In the genomic region with DNA sequence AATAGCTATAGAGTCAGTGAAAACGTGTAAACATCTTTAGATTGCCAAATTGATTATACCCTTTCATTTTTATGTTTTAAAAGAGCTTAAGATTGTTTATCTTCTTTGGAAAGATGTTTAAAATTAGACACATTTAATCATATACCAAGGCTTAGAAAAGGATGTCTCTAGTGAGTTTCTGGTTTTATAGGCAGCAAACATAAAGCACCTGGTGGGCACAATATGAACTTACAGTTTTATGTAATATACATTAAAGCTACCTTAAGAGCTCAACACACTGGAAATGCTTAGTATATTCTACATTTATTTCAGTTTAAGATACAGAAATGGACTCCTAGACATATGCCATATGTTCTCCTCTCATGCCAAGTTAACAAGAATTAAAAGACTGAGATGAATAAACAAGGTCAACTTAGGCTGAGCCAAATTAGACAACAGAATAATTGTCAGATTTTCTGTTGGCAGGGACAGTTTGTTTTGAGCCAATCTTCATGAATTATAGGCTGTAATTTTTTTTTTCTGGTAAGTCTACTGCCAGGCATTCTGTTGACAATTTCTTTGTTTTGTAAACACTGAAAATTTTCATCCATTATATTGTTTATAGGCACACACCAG, we compare ENCODE assay signal across 23 cellular contexts.
DNase-seq lines count a peak whose midpoint lies in the region; ATAC-seq and TF ChIP-seq lines count a peak whose summit lies in the region.
"Had no signal": no experiment of that assay in that cellular context is flagged by ENCODE, and none has a peak within 500 bp of the region (broad histone marks: within the 10 kb centered on the region; RNA-seq: fewer than 3 reads in every experiment).

No MANE protein-coding gene starts in this region.

- no peaks in the 10 kb centered on the region for H4K20me1 ChIP-seq in OCI-LY7 (ENCODE audit: insufficient read depth, low read length)

- DNase-seq in NCI-H1105 treated with DMSO at 0.1 percent for 48 hours (lab: John Stamatoyannopoulos, UW) (peak; percentile 3), NCI-H1105 (lab: John Stamatoyannopoulos, UW) (no peak), HEK293T (ENCODE audit: extremely low spot score) (peak; percentile 4), OCI-LY7 (ENCODE audit: low spot score) (no peak), pons (ENCODE audit: low spot score) (peak; percentile 3), activated T-cell treated with anti-CD3 and anti-CD28 coated beads for 4 hours (no peak)
- DNase-seq in activated CD4-positive, alpha-beta T cell treated with anti-CD3 and anti-CD28 coated beads, Interleukin-2, amount 50 U/mL, for 1 hour = no peak
- DNase-seq: activated CD4-positive, alpha-beta T cell treated with anti-CD3 and anti-CD28 coated beads for 4 hours; activated CD8-positive, alpha-beta memory T cell treated with anti-CD3 and anti-CD28 coated beads for 24 hours; amygdala; immature natural killer cell; Kasumi-1; mammary epithelial cell; mucosa of descending colon; natural killer cell; NCI-H187; RPMI8226; stimulated activated CD4-positive, alpha-beta T cell treated with anti-CD3 and anti-CD28 coated beads, Interleukin-15, amount 100 ng/mL, for 24 hours; T-helper 9 cell; trophoblast cell had no signal

- H3K79me2 ChIP-seq in OCI-LY7 (ENCODE audit: insufficient read depth, low read depth, low read length) = no peaks in the 10 kb centered on the region

- POLR2A ChIA-PET in HEK293T (lab: Yijun Ruan, JAX) (no interaction called here), OCI-LY7 (lab: Charles Lee) (no interaction called here)

- no peak overlapping the region for H3K4me3 ChIP-seq in OCI-LY7 (ENCODE audit: low read depth, low read length, poor library complexity, severe bottlenecking)
- H3K4me3 ChIP-seq: mucosa of descending colon, SJSA1 had no signal

- no peak for ATAC-seq in HG03432 (IDR thresholded peaks at IDR 0.05; ENCODE audit: unreplicated experiment)
- ATAC-seq: mucosa of descending colon; natural killer cell; stimulated activated effector memory CD8-positive, alpha-beta T cell treated with anti-CD3 and anti-CD28 coated beads, Interleukin-12 subunit alpha, Interleukin-12 subunit beta, amount 100 ng/mL, for 72 hours had no signal

- H3K9me2 ChIP-seq in OCI-LY7 (ENCODE audit: insufficient read depth, low read length) = no peaks in the 10 kb centered on the region

- H3K27ac ChIP-seq in OCI-LY7 (ENCODE audit: low read depth, low read length, poor library complexity, severe bottlenecking) = no peak overlapping the region
- H3K27ac ChIP-seq: SJSA1 had no signal

- H3K36me3 ChIP-seq in OCI-LY7 (ENCODE audit: insufficient read depth, low read length) = no peaks in the 10 kb centered on the region
- H3K36me3 ChIP-seq: SJSA1 had no signal

- CTCF ChIA-PET in HEK293T (lab: Yijun Ruan, JAX) = interaction anchor here (0.6 kb wide), 1 partner anchor 27 kb away, joined by 3 read pairs; no protein-coding TSS in a partner anchor
- CTCF ChIA-PET in OCI-LY7 (lab: Charles Lee; ENCODE audit: unreplicated experiment) = no interaction called here

- H2AFZ ChIP-seq in OCI-LY7 (ENCODE audit: low read length) = no peak overlapping the region

- intact Hi-C loops in OCI-LY7 (cut with micrococcal nuclease; ENCODE audit: unreplicated experiment) = no loop called here

- BruUV-seq in OCI-LY7 (replicated peaks; lab: Mats Ljungman, UMichigan) = no TSS peak

- 0 out of 2 replicates have a peak, but pooled peaks have one; percentile 20 for TF ChIP-seq CTCF in OCI-LY7 (conservative IDR thresholded peaks at IDR 0.05; ENCODE audit: low read length)

- H3K9me3 ChIP-seq in OCI-LY7 (ENCODE audit: low read length) = no peaks in the 10 kb centered on the region
- H3K9me3 ChIP-seq: SJSA1 had no signal

- no peaks in the 10 kb centered on the region for H3K4me1 ChIP-seq in OCI-LY7 (ENCODE audit: insufficient read depth, low read length, poor library complexity, severe bottlenecking)
- H3K4me1 ChIP-seq: SJSA1 had no signal

- no peak overlapping the region for H3K4me2 ChIP-seq in OCI-LY7 (ENCODE audit: low read length)

TF ChIP-seq in HEK293T, 16 proteins besides CTCF, POLR2A, EP300 and RAD21:
- no peak for TF ChIP-seq FOXK2 (IDR thresholded peaks at IDR 0.05)
- TF ChIP-seq HDGF (IDR thresholded peaks at IDR 0.05; ENCODE audit: borderline replicate concordance) = no peak
- no peak for TF ChIP-seq ARNT (IDR thresholded peaks at IDR 0.05)
- TF ChIP-seq SP1 (IDR thresholded peaks at IDR 0.05) = no peak
- TF ChIP-seq ZNF384 (IDR thresholded peaks at IDR 0.05) = no peak
- TF ChIP-seq CTBP1 (IDR thresholded peaks at IDR 0.05; ENCODE audit: borderline replicate concordance) = no peak
- TF ChIP-seq LEF1 (IDR thresholded peaks at IDR 0.05; ENCODE audit: borderline replicate concordance) = no peak

Comparison
In these comparisons a context has a peak if more than half of its experiments do, and no peak if none do; other contexts are left out.
1. DNase-seq: peak in NCI-H1105 treated with DMSO at 0.1 percent for 48 hours (single experiment), HEK293T (single experiment) and pons (single experiment); none in NCI-H1105 (single experiment), OCI-LY7 (single experiment), activated CD4-positive, alpha-beta T cell treated with anti-CD3 and anti-CD28 coated beads, Interleukin-2, amount 50 U/mL, for 1 hour (single experiment) and activated T-cell treated with anti-CD3 and anti-CD28 coated beads for 4 hours (single experiment).